ENCODE assay signal across 1 cellular context in genomic region chr1:180600301-180600700, GRCh38.
TF ChIP-seq lines count a peak whose summit lies in the region.

No MANE protein-coding gene starts in this region.

TF ChIP-seq in K562, 482 proteins besides CTCF, POLR2A, EP300 and RAD21:
- TF ChIP-seq SOX6 (IDR thresholded peaks at IDR 0.05) = no peak
- TF ChIP-seq SMARCE1 (IDR thresholded peaks at IDR 0.05) = 0 out of 2 replicates have a peak, but pooled peaks have one; percentile 25
- no peak for TF ChIP-seq TCF7 (IDR thresholded peaks at IDR 0.05; ENCODE audit: borderline replicate concordance)
- 0 out of 2 replicates have a peak, but pooled peaks have one; percentile 33 for TF ChIP-seq ATF3 (IDR thresholded peaks at IDR 0.05)
- no peak for TF ChIP-seq ATF3 (CRISPR knock-in tag; conservative IDR thresholded peaks at IDR 0.05)
- TF ChIP-seq BRF1 (IDR thresholded peaks at IDR 0.05; ENCODE audit: borderline replicate concordance, extremely low read depth, insufficient read length) = no peak
- TF ChIP-seq CEBPG (CRISPR knock-in tag; IDR thresholded peaks at IDR 0.05) = peak; percentile 60
- 0 out of 4 replicates have a peak, but pooled peaks of 1 of the 2 experiments have one; percentile 25 for TF ChIP-seq CEBPG (tag; conservative IDR thresholded peaks at IDR 0.05 in 1 of 2, IDR thresholded peaks at IDR 0.05 in 1 of 2)
- 0 out of 2 replicates have a peak, but pooled peaks have one; percentile 25 for TF ChIP-seq NFRKB (IDR thresholded peaks at IDR 0.05; ENCODE audit: low read depth)
